ENCODE assay signal across 19 cellular contexts in genomic region chr3:40382617-40382979, GRCh38. TPM values are rescaled to one million over a fixed set of nuclear protein-coding genes. Genes with fewer than 3 reads are reported as not detected.
DNase-seq lines count a peak whose midpoint lies in the region; ATAC-seq, FAIRE-seq and TF ChIP-seq lines count a peak whose summit lies in the region.
"Had no signal": no experiment of that assay in that cellular context is flagged by ENCODE, and none has a peak within 500 bp of the region (broad histone marks: within the 10 kb centered on the region; RNA-seq: fewer than 3 reads in every experiment).

No MANE protein-coding gene starts in this region.

- no peak for TF ChIP-seq POLR2A in HepG2 (IDR thresholded peaks at IDR 0.05; ENCODE audit: insufficient read depth in 1 of 2, low read depth in 2 of 2, low read length in 2 of 2)
- TF ChIP-seq POLR2A in right lobe of liver (IDR thresholded peaks at IDR 0.05), result no peak

- H3K36me3 ChIP-seq in HepG2 (replicated peaks in 1 of 2; ENCODE audit: control insufficient read depth in 1 of 2, insufficient read depth in 2 of 2, low read length in 2 of 2) (no peaks in the 10 kb centered on the region), right lobe of liver (no peaks in the 10 kb centered on the region), kidney (ENCODE audit: control insufficient read depth in 1 of 2, insufficient read depth in 2 of 2, low read length in 2 of 2) (no peaks in the 10 kb centered on the region)

- H3K27me3 ChIP-seq in HepG2 (ENCODE audit: control insufficient read depth in 1 of 2, insufficient read depth in 2 of 2, low read length in 2 of 2) (no peaks in the 10 kb centered on the region), right lobe of liver (no peaks in the 10 kb centered on the region)

- FAIRE-seq in HepG2 (lab: Jason Lieb, UNC), result no peak
- no peak for FAIRE-seq in kidney (lab: Jason Lieb, UNC)
- FAIRE-seq: A204.1, HTR-8/SVneo had no signal

- POLR2A ChIA-PET in HepG2 (lab: Yijun Ruan, JAX), result no interaction called here

- no peak for TF ChIP-seq RAD21 in HepG2 (CRISPR knock-in tag; IDR thresholded peaks at IDR 0.05)

- H3K9ac ChIP-seq in HepG2 (ENCODE audit: insufficient read depth, low read depth, low read length), result no peak overlapping the region
- H3K9ac ChIP-seq in kidney (ENCODE audit: low read length in 2 of 2), result no peak overlapping the region

- H3K27ac Mint-ChIP-seq in progenitor cell of endocrine pancreas, result no peak overlapping the region

- peaks cover 27% of the 10 kb centered on the region for H3K27me3 Mint-ChIP-seq in progenitor cell of endocrine pancreas

- no TSS peak for BruUV-seq in HepG2 (replicated peaks; lab: Mats Ljungman, UMichigan)

- TF ChIP-seq EP300 in HepG2 (IDR thresholded peaks at IDR 0.05; ENCODE audit: low read depth in 2 of 2, low read length in 2 of 2) (no peak), HepG2 (CRISPR knock-in tag; IDR thresholded peaks at IDR 0.05; ENCODE audit: borderline replicate concordance) (no peak)

- H3K9me3 ChIP-seq in HepG2 (ENCODE audit: low read length) (no peaks in the 10 kb centered on the region), right lobe of liver (no peaks in the 10 kb centered on the region), kidney (ENCODE audit: control insufficient read depth in 1 of 2, low read length in 2 of 2) (peaks cover 0 to 6% of the 10 kb centered on the region in 2 donors)

- DNase-seq in HepG2 (ENCODE audit: low spot score), result peak; percentile 10
- no peak for DNase-seq in right lobe of liver
- DNase-seq in RKO (ENCODE audit: low spot score), result peak; percentile 19
- DNase-seq in choroid plexus epithelial cell (ENCODE audit: low read depth), result peak; percentile 11
- no peak for DNase-seq in cerebellum (ENCODE audit: low spot score)
- no peak for DNase-seq in kidney
- no peak for DNase-seq in progenitor cell of endocrine pancreas (ENCODE audit: low spot score, unreplicated experiment)
- no peak for DNase-seq in COR-L47 (lab: John Stamatoyannopoulos, UW)
- DNase-seq: NCI-H187, NCI-H345, NCI-H69, OCI-M1 had no signal

- H3K4me2 ChIP-seq in HepG2 (ENCODE audit: low read depth, low read length), result no peak overlapping the region

- CTCF ChIA-PET in HepG2 (lab: Yijun Ruan, JAX; ENCODE audit: low intra/inter-chr PET ratio, low total read pairs), result no interaction called here

- H3K9me3 Mint-ChIP-seq in progenitor cell of endocrine pancreas (ENCODE audit: low read depth), result peaks cover 6% of the 10 kb centered on the region

- H3K27ac ChIP-seq in HepG2 (ENCODE audit: extremely low read length, insufficient read depth, low read length) (no peak overlapping the region), right lobe of liver (no peak overlapping the region), kidney (ENCODE audit: low read depth in 2 of 2, low read length in 2 of 2) (no peak overlapping the region)
- H3K27ac ChIP-seq: C4-2B, SK-N-MC had no signal

- ATAC-seq in HepG2, result no peak
- no peak for ATAC-seq in right lobe of liver
- ATAC-seq: Right ventricle myocardium inferior had no signal

- no peaks in the 10 kb centered on the region for H3K36me3 Mint-ChIP-seq in progenitor cell of endocrine pancreas (ENCODE audit: insufficient read depth)

- in situ Hi-C loops in HepG2 (cut with HindIII; ENCODE audit: extremely low pct_ligation_motif_present, low pct_unique_long_range_greater_than_20kb), result no loop called here

- peaks cover 5% of the 10 kb centered on the region for H3K4me1 Mint-ChIP-seq in progenitor cell of endocrine pancreas (ENCODE audit: low read depth)

- H3K79me2 ChIP-seq in HepG2 (ENCODE audit: insufficient read depth, low read length), result no peaks in the 10 kb centered on the region

- intact Hi-C loops in HepG2 (cut with micrococcal nuclease; ENCODE audit: unreplicated experiment), result no loop called here
- intact Hi-C loops in right lobe of liver (cut with DNase I), result no loop called here
- intact Hi-C loops in kidney (cut with DNase I), result no loop called here

- H3K4me3 ChIP-seq in HepG2 (replicated peaks in 1 of 3; ENCODE audit: insufficient read depth in 1 of 3, low read depth in 2 of 3, low read length in 3 of 3) (no peak overlapping the region), right lobe of liver (no peak overlapping the region), choroid plexus epithelial cell (ENCODE audit: low read depth, low read length) (no peak overlapping the region), kidney (ENCODE audit: low read length in 2 of 2) (no peak overlapping the region)
- H3K4me3 ChIP-seq: SK-N-MC had no signal

- H4K20me1 ChIP-seq in HepG2 (ENCODE audit: insufficient read depth, low read length), result no peaks in the 10 kb centered on the region

- WGBS in HepG2 (ENCODE audit: low lambda C conversion rate), result 25% methylated on average over 2 of the region's 2 CpGs
- WGBS in right lobe of liver (ENCODE audit: insufficient coverage, low coverage, low lambda C conversion rate, missing lambda C conversion rate), result 71% methylated on average over 2 of the region's 2 CpGs

- H3K4me1 ChIP-seq in HepG2 (ENCODE audit: insufficient read depth, low read length), result no peaks in the 10 kb centered on the region
- peaks cover 0 to 6% (median 0%) of the 10 kb centered on the region in 4 donors for H3K4me1 ChIP-seq in right lobe of liver
- peaks cover 0 to 2% of the 10 kb centered on the region in 2 donors for H3K4me1 ChIP-seq in kidney (ENCODE audit: control insufficient read depth in 1 of 2, insufficient read depth in 1 of 2, low read depth in 1 of 2, low read length in 2 of 2)

- no peak overlapping the region for H3K4me3 Mint-ChIP-seq in progenitor cell of endocrine pancreas (ENCODE audit: low read depth)

- TF ChIP-seq CTCF in HepG2 (CRISPR knock-in tag; IDR thresholded peaks at IDR 0.05) (no peak), right lobe of liver (IDR thresholded peaks at IDR 0.05) (no peak), choroid plexus epithelial cell (conservative IDR thresholded peaks at IDR 0.05; ENCODE audit: low read depth, low read length) (no peak), kidney (IDR thresholded peaks at IDR 0.05; ENCODE audit: borderline replicate concordance, extremely low read depth, insufficient read depth) (no peak), progenitor cell of endocrine pancreas (IDR thresholded peaks at IDR 0.05; ENCODE audit: unreplicated experiment) (no peak)

- H2AFZ ChIP-seq in HepG2 (ENCODE audit: low read length), result no peak overlapping the region

TF ChIP-seq in HepG2, 621 proteins besides CTCF, POLR2A, EP300 and RAD21 (continues in another document):
- no peak for TF ChIP-seq ZNF766 (CRISPR knock-in tag; IDR thresholded peaks at IDR 0.05; ENCODE audit: borderline replicate concordance)
- TF ChIP-seq LRRFIP1 (CRISPR knock-in tag; conservative IDR thresholded peaks at IDR 0.05), result no peak
- no peak for TF ChIP-seq ZNF772 (CRISPR knock-in tag; IDR thresholded peaks at IDR 0.05)
- no peak for TF ChIP-seq REXO4 (CRISPR knock-in tag; IDR thresholded peaks at IDR 0.05; ENCODE audit: borderline replicate concordance)
- TF ChIP-seq SIN3A (IDR thresholded peaks at IDR 0.05; ENCODE audit: borderline replicate concordance, low read depth, low read length), result no peak
- TF ChIP-seq ZNF484 (CRISPR knock-in tag; IDR thresholded peaks at IDR 0.05; ENCODE audit: borderline replicate concordance, low read depth), result no peak
- TF ChIP-seq SOX5 (CRISPR knock-in tag; IDR thresholded peaks at IDR 0.05; ENCODE audit: borderline replicate concordance), result no peak
- no peak for TF ChIP-seq ZNF567 (CRISPR knock-in tag; IDR thresholded peaks at IDR 0.05; ENCODE audit: borderline replicate concordance)

RNA-seq across cellular contexts. Expression of gene ENTPD3, which starts 4.4 kb away (rescaled TPM):
- total RNA-seq in HepG2 (2016; rRNA removed; fragmentation: Illumina TruSeq; extraction: Trizol) (not detected in 2 replicates), right lobe of liver (not detected), cerebellum (5.3 TPM), kidney (1.1 TPM), progenitor cell of endocrine pancreas (1.3 and 1.4 TPM in 2 replicates)
- not detected in 2 replicates for total RNA-seq in HepG2 (2016; cell fraction: cytosol; rRNA removed; fragmentation: Illumina TruSeq; extraction: Trizol; ENCODE audit: low read depth)
- total RNA-seq in HepG2 (2016; cell fraction: insoluble cytoplasmic fraction; rRNA removed; fragmentation: Illumina TruSeq; extraction: Trizol), result not detected in 2 replicates
- total RNA-seq in HepG2 (2016; cell fraction: membrane; rRNA removed; fragmentation: Illumina TruSeq; extraction: Trizol), result not detected in 2 replicates
- not detected in 2 replicates for total RNA-seq in HepG2 (2016; cell fraction: nucleus; rRNA removed; fragmentation: Illumina TruSeq; extraction: Trizol)
- polyA plus RNA-seq in HepG2 (2011; rRNA removed) (0.07 TPM in 1 of 2 replicates, not detected in the other), kidney (ENCODE audit: insufficient read depth, low read depth, low replicate concordance) (1.1 TPM)
- 0.01 TPM in 2 replicates for polyA plus RNA-seq in HepG2 (2011; cell fraction: cytosol; rRNA removed)
- not detected in 2 replicates for polyA plus RNA-seq in HepG2 (2011; cell fraction: nucleus; rRNA removed)
- not detected in 2 replicates for polyA plus RNA-seq in HepG2 (2012)
- not detected in 2 replicates for polyA plus RNA-seq in HepG2 (2016; cell fraction: cytosol; fragmentation: Illumina TruSeq; extraction: Trizol; ENCODE audit: low read depth)
- not detected in 2 replicates for polyA plus RNA-seq in HepG2 (2016; cell fraction: insoluble cytoplasmic fraction; fragmentation: Illumina TruSeq; extraction: Trizol; ENCODE audit: low read depth)
- polyA plus RNA-seq in HepG2 (2016; cell fraction: membrane; fragmentation: Illumina TruSeq; extraction: Trizol; ENCODE audit: low read depth), result not detected in 2 replicates
- not detected in 2 replicates for polyA plus RNA-seq in HepG2 (2016; cell fraction: nucleus; fragmentation: Illumina TruSeq; extraction: Trizol; ENCODE audit: insufficient read depth, low read depth)
- not detected in 2 replicates for polyA minus RNA-seq in HepG2 (2011; rRNA and poly(A)+ RNA removed; ENCODE audit: low replicate concordance)
- not detected in 2 replicates for polyA minus RNA-seq in HepG2 (2011; cell fraction: cytosol; rRNA and poly(A)+ RNA removed)
- not detected in 2 replicates for polyA minus RNA-seq in HepG2 (2011; cell fraction: nucleus; rRNA and poly(A)+ RNA removed)
- total RNA-seq: Daoy, H4 had no signal

Comparison
In these comparisons a context has a peak if more than half of its experiments do, and no peak if none do; other contexts are left out.
1. DNase-seq: peak in HepG2 (single experiment), RKO (single experiment) and choroid plexus epithelial cell (single experiment); none in right lobe of liver (0 of 3), cerebellum (single experiment), kidney (single experiment), progenitor cell of endocrine pancreas (single experiment) and COR-L47 (single experiment).